1 cellular context compared by ENCODE assay signal in genomic region chr2:134715932-134716643, GRCh38.
TF ChIP-seq lines count a peak whose summit lies in the region.

No MANE protein-coding gene starts in this region.

TF ChIP-seq in GM12878, 131 proteins besides CTCF, POLR2A, EP300 and RAD21:
- TF ChIP-seq NFXL1 (IDR thresholded peaks at IDR 0.05; ENCODE audit: borderline replicate concordance): no peak
- TF ChIP-seq ZBED1 (IDR thresholded peaks at IDR 0.05; ENCODE audit: borderline replicate concordance): no peak
- TF ChIP-seq RELB (IDR thresholded peaks at IDR 0.05; ENCODE audit: low read depth): no peak
- TF ChIP-seq CREB1 (IDR thresholded peaks at IDR 0.05; ENCODE audit: low read depth): no peak
- TF ChIP-seq YY1 (IDR thresholded peaks at IDR 0.05; ENCODE audit: low read depth, low read length): no peak
- TF ChIP-seq HCFC1 (IDR thresholded peaks at IDR 0.05; ENCODE audit: low read length): no peak
- no peak for TF ChIP-seq SPI1 (IDR thresholded peaks at IDR 0.05; ENCODE audit: borderline replicate concordance, insufficient read depth, low read depth, low read length)
- TF ChIP-seq NR2C1 (IDR thresholded peaks at IDR 0.05): no peak
- TF ChIP-seq ZNF592 (IDR thresholded peaks at IDR 0.05): no peak
- no peak for TF ChIP-seq MLLT1 (IDR thresholded peaks at IDR 0.05)
- TF ChIP-seq MTA3 (IDR thresholded peaks at IDR 0.05; ENCODE audit: borderline replicate concordance, low read length): no peak
- TF ChIP-seq IKZF1 (conservative IDR thresholded peaks at IDR 0.05): no peak
- no peak for TF ChIP-seq NR2F1 (conservative IDR thresholded peaks at IDR 0.05)
- no peak for TF ChIP-seq ELK1 (IDR thresholded peaks at IDR 0.05; ENCODE audit: low read depth, low read length)
- TF ChIP-seq REST (IDR thresholded peaks at IDR 0.05; ENCODE audit: low read depth, low read length): no peak
- TF ChIP-seq GABPA (IDR thresholded peaks at IDR 0.05; ENCODE audit: low read depth): no peak
- TF ChIP-seq PKNOX1 (IDR thresholded peaks at IDR 0.05): no peak
- no peak for TF ChIP-seq USF1 (IDR thresholded peaks at IDR 0.05; ENCODE audit: borderline replicate concordance, extremely low read length, insufficient read depth, low read depth, low read length)
- TF ChIP-seq BCLAF1 (IDR thresholded peaks at IDR 0.05): no peak
TF ChIP-seq in GM12878: peak in this region for 0.
